ENCODE assay signal across 8 cellular contexts in the genomic region with DNA sequence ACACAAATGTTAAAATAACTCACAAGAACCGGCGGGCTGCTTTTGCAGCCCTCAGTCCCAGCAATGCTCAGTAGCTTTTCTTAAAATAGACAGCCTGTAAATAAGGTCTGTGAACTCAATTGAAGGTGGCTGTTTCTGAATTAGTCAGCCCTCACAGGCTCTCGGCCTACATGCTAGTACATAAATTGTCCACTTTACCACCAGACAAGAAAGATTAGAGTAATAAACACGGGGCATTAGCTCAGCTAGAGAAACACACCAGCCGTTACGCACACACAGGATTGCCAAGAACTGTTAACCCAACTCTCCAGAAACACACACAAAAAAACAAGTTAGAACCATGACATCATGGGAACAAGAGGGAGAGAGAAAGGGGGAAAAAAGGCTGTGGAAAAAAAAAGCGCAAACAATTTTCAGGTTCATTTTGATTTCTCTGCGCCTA.
DNase-seq lines count a peak whose midpoint lies in the region; ATAC-seq and TF ChIP-seq lines count a peak whose summit lies in the region.

No MANE protein-coding gene starts in this region.

- DNase-seq in GM06990 (ENCODE audit: extremely low read depth, insufficient read length) (peak; percentile 28), HL-60 (ENCODE audit: low read depth in 1 of 2, low spot score in 1 of 2) (no peak), fibroblast of mammary gland (ENCODE audit: low read depth) (peak; percentile 69), type B pancreatic cell (ENCODE audit: extremely low spot score, unreplicated experiment) (no peak), NCI-H1092 treated with DMSO at 0.1 percent for 48 hours (lab: John Stamatoyannopoulos, UW) (no peak), NOMO-1 treated with dmso at 0.1 percent for 144 hours (lab: John Stamatoyannopoulos, UW; ENCODE audit: unreplicated experiment) (no peak)

- peaks cover 14% of the 10 kb centered on the region for H3K4me1 Mint-ChIP-seq in type B pancreatic cell (ENCODE audit: unreplicated experiment)

- H3K36me3 ChIP-seq in GM06990 (ENCODE audit: control insufficient read depth, insufficient read depth, low read length) (no peaks in the 10 kb centered on the region), skeletal muscle tissue (ENCODE audit: control insufficient read depth in 3 of 3, insufficient read depth in 3 of 3, low read length in 3 of 3) (peaks cover 0 to 13% (median 6%) of the 10 kb centered on the region in 3 donors)

- H3K9me3 ChIP-seq in skeletal muscle tissue (ENCODE audit: control insufficient read depth in 3 of 3, low read length in 3 of 3): no peaks in the 10 kb centered on the region

- peak; percentile 95 for ATAC-seq in GM21515 (IDR thresholded peaks at IDR 0.05; ENCODE audit: unreplicated experiment)

- no peak overlapping the region for H3K27ac Mint-ChIP-seq in type B pancreatic cell

- H3K27me3 ChIP-seq in GM06990 (replicated peaks; ENCODE audit: control insufficient read depth, insufficient read depth, low read length) (no peaks in the 10 kb centered on the region; the same call in 1 of the 2 replicates), HL-60 (ENCODE audit: insufficient read depth, poor library complexity, severe bottlenecking) (no peaks in the 10 kb centered on the region), skeletal muscle tissue (ENCODE audit: control insufficient read depth in 3 of 3, insufficient read depth in 3 of 3, low read length in 3 of 3) (no peaks in the 10 kb centered on the region)

- H3K36me3 Mint-ChIP-seq in type B pancreatic cell: peaks cover 8% of the 10 kb centered on the region

- TF ChIP-seq CTCF in GM06990 (IDR thresholded peaks at IDR 0.05; ENCODE audit: insufficient read depth, low read length, poor library complexity, severe bottlenecking): no peak
- TF ChIP-seq CTCF in HL-60 (IDR thresholded peaks at IDR 0.05; ENCODE audit: insufficient read depth, low read length): no peak
- TF ChIP-seq CTCF in fibroblast of mammary gland (conservative IDR thresholded peaks at IDR 0.05; ENCODE audit: control insufficient read depth, insufficient read depth, low read depth, low read length): no peak
- TF ChIP-seq CTCF in type B pancreatic cell (conservative IDR thresholded peaks at IDR 0.05): no peak

- no peak overlapping the region for H3K4me3 Mint-ChIP-seq in type B pancreatic cell

- peaks cover 2 to 22% (median 20%) of the 10 kb centered on the region in 3 donors for H3K4me1 ChIP-seq in skeletal muscle tissue (ENCODE audit: control insufficient read depth in 3 of 3, insufficient read depth in 3 of 3, low read length in 3 of 3)

- H3K27ac ChIP-seq in HL-60 (replicated peaks) (peak overlapping the region; percentile 10; the same call in 1 of the 2 replicates), skeletal muscle tissue (ENCODE audit: low read depth, low read length) (peak overlapping the region; percentile 80)

- peaks cover 36% of the 10 kb centered on the region for H3K27me3 Mint-ChIP-seq in type B pancreatic cell

- H3K9me3 Mint-ChIP-seq in type B pancreatic cell: no peaks in the 10 kb centered on the region

- peak overlapping the region; percentile 55 to 84 (median 72) for H3K9ac ChIP-seq in skeletal muscle tissue (ENCODE audit: low read depth in 1 of 3, low read length in 3 of 3)

- H3K4me3 ChIP-seq in GM06990 (replicated peaks; ENCODE audit: low read depth, low read length): peak overlapping the region; percentile 20; the same call in 1 of the 2 replicates
- H3K4me3 ChIP-seq in HL-60 (replicated peaks; ENCODE audit: insufficient read depth, low read length): no peak overlapping the region
- no peak overlapping the region for H3K4me3 ChIP-seq in fibroblast of mammary gland (ENCODE audit: control insufficient read depth, low read depth, low read length)
- H3K4me3 ChIP-seq in skeletal muscle tissue (ENCODE audit: low read length in 3 of 3): peak overlapping the region; percentile 24 to 64 (median 51)

Comparison
In these comparisons a context has a peak if more than half of its experiments do, and no peak if none do; other contexts are left out.
1. DNase-seq: peak in GM06990 (single experiment) and fibroblast of mammary gland (single experiment); none in HL-60 (0 of 2), type B pancreatic cell (single experiment), NCI-H1092 treated with DMSO at 0.1 percent for 48 hours (single experiment) and NOMO-1 treated with dmso at 0.1 percent for 144 hours (single experiment).
2. H3K4me3 ChIP-seq: peak in GM06990 (single experiment) and skeletal muscle tissue (3 of 3); none in HL-60 (single experiment) and fibroblast of mammary gland (single experiment).